ENCODE assay signal across 3 cellular contexts in the genomic region with DNA sequence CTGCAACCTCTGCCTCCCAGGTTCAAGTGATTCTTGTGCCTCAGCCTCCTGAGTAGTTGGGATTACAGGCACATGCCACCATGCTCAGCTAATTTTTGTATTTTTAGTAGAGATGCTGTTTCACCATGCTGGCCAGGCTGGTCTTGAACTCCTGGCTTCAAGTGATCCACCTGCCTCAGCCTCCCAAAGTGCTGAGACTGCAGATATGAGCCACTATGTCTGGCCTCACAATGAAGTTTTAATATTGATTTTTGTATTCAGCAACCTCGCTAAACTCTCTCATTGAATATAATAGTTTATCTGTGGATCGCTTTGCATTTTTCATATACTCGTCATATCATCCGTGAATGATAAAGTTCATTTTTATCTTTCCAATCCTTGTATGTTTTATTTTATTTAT. TPM values are rescaled to one million over a fixed set of nuclear protein-coding genes. Genes with fewer than 3 reads are reported as not detected.
"Had no signal": no experiment of that assay in that cellular context is flagged by ENCODE, and none has a peak within 500 bp of the region (broad histone marks: within the 10 kb centered on the region; RNA-seq: fewer than 3 reads in every experiment).

No MANE protein-coding gene starts in this region.

RNA-seq across cellular contexts. Expression of a gene that starts 53.8 kb away (rescaled TPM):
- total RNA-seq: NCI-H460, PC-9, SJCRH30 had no signal
